ENCODE assay signal across 9 cellular contexts in genomic region chr5:179620293-179620692, GRCh38. TPM values are rescaled to one million over a fixed set of nuclear protein-coding genes. Genes with fewer than 3 reads are reported as not detected.
A peak's percentile ranks its signal among the peaks of the same experiment; 100 is the strongest.
DNase-seq lines count a peak whose midpoint lies in the region; ATAC-seq and TF ChIP-seq lines count a peak whose summit lies in the region.
"Had no signal": no experiment of that assay in that cellular context is flagged by ENCODE, and none has a peak within 500 bp of the region (broad histone marks: within the 10 kb centered on the region; RNA-seq: fewer than 3 reads in every experiment).

No MANE protein-coding gene starts in this region.

- H3K4me3 ChIP-seq in cardiac muscle cell: peak overlapping the region; percentile 79
- peak overlapping the region; percentile 99 for H3K4me3 ChIP-seq in adipocyte (ENCODE audit: low read length)
- peak overlapping the region; percentile 64 to 97 (median 82) for H3K4me3 ChIP-seq in liver (ENCODE audit: low read depth in 1 of 3, low read length in 3 of 3)
- peak overlapping the region; percentile 100 for H3K4me3 ChIP-seq in upper lobe of right lung
- no peak overlapping the region for H3K4me3 ChIP-seq in mucosa of descending colon

- no peak for TF ChIP-seq RAD21 in liver (IDR thresholded peaks at IDR 0.05)

- H3K27ac ChIP-seq in cardiac muscle cell: no peak overlapping the region
- no peak overlapping the region for H3K27ac ChIP-seq in liver (ENCODE audit: low read depth in 1 of 2, low read length in 2 of 2)
- H3K27ac ChIP-seq in upper lobe of right lung: no peak overlapping the region

- intact Hi-C loops in left ventricle myocardium superior (cut with micrococcal nuclease) (no loop called here), upper lobe of right lung (cut with DNase I) (no loop called here), mucosa of descending colon (cut with DNase I, micrococcal nuclease) (no loop called here)

- H3K9ac ChIP-seq in adipocyte (ENCODE audit: low read length) (peak overlapping the region; percentile 89), liver (ENCODE audit: low read depth in 1 of 2, low read length in 2 of 2) (peak overlapping the region; percentile 3 to 12)

- TF ChIP-seq CTCF in cardiac muscle cell (IDR thresholded peaks at IDR 0.05; ENCODE audit: low read depth, low read length) (no peak), liver (IDR thresholded peaks at IDR 0.05; ENCODE audit: low read depth, low read length, missing input control) (no peak), upper lobe of right lung (IDR thresholded peaks at IDR 0.05) (no peak), mucosa of descending colon (IDR thresholded peaks at IDR 0.05) (no peak)

- 2% methylated on average over 3 of the region's 3 CpGs for WGBS in liver

- peaks cover 68% of the 10 kb centered on the region for H3K36me3 ChIP-seq in cardiac muscle cell
- H3K36me3 ChIP-seq in adipocyte (ENCODE audit: control insufficient read depth, insufficient read depth, low read length, severe bottlenecking): peaks cover 73% of the 10 kb centered on the region
- peaks cover 8 to 57% (median 56%) of the 10 kb centered on the region in 4 donors for H3K36me3 ChIP-seq in liver (ENCODE audit: control insufficient read depth in 4 of 4, insufficient read depth in 3 of 4, low read depth in 1 of 4, low read length in 3 of 4)
- peaks cover 72% of the 10 kb centered on the region for H3K36me3 ChIP-seq in upper lobe of right lung
- peaks cover 20% of the 10 kb centered on the region for H3K36me3 ChIP-seq in mucosa of descending colon (ENCODE audit: low read depth)

- H3K9me3 ChIP-seq in cardiac muscle cell (ENCODE audit: low read depth) (no peaks in the 10 kb centered on the region), adipocyte (ENCODE audit: control insufficient read depth, low read length) (no peaks in the 10 kb centered on the region), liver (ENCODE audit: control insufficient read depth in 4 of 4, low read length in 3 of 4) (no peaks in the 10 kb centered on the region), upper lobe of right lung (no peaks in the 10 kb centered on the region), mucosa of descending colon (no peaks in the 10 kb centered on the region)

- no peak for DNase-seq in cardiac muscle cell (ENCODE audit: low read depth in 1 of 2, low spot score in 1 of 2)
- no peak for DNase-seq in left ventricle myocardium superior
- DNase-seq in adipocyte (ENCODE audit: low read depth): no peak
- no peak for DNase-seq in upper lobe of right lung
- DNase-seq in mucosa of descending colon: no peak
- no peak for DNase-seq in stimulated activated CD4-positive, alpha-beta T cell treated with anti-CD3 and anti-CD28 coated beads, Interleukin-2, amount 100 ng/mL, for 24 hours
- DNase-seq: activated CD8-positive, alpha-beta memory T cell treated with anti-CD3 and anti-CD28 coated beads, Interleukin-2, amount 50 U/mL, for 48 hours had no signal

- H3K27me3 ChIP-seq in cardiac muscle cell (no peaks in the 10 kb centered on the region), adipocyte (replicated peaks; ENCODE audit: control insufficient read depth, insufficient read depth, low read length) (no peaks in the 10 kb centered on the region), liver (ENCODE audit: control insufficient read depth in 4 of 4, insufficient read depth in 4 of 4, low read length in 3 of 4) (no peaks in the 10 kb centered on the region), upper lobe of right lung (no peaks in the 10 kb centered on the region)

- ATAC-seq in left ventricle myocardium superior (no peak), upper lobe of right lung (no peak), GM21526 (IDR thresholded peaks at IDR 0.05; ENCODE audit: low FRiP score, unreplicated experiment) (no peak), mucosa of descending colon (no peak)

- H3K4me1 ChIP-seq in cardiac muscle cell (ENCODE audit: low read depth) (peaks cover 33% of the 10 kb centered on the region), adipocyte (ENCODE audit: control insufficient read depth, insufficient read depth, low read length) (peaks cover 65% of the 10 kb centered on the region), liver (ENCODE audit: control insufficient read depth in 4 of 4, insufficient read depth in 4 of 4, low read length in 3 of 4) (peaks cover 0 to 61% (median 48%) of the 10 kb centered on the region in 4 donors), upper lobe of right lung (peaks cover 66% of the 10 kb centered on the region), mucosa of descending colon (ENCODE audit: low read depth) (peaks cover 38% of the 10 kb centered on the region)

TF ChIP-seq in liver, 16 proteins besides CTCF, POLR2A, EP300 and RAD21:
- no peak for TF ChIP-seq REST (IDR thresholded peaks at IDR 0.05)
- no peak for TF ChIP-seq EGR1 (IDR thresholded peaks at IDR 0.05; ENCODE audit: low read depth in 2 of 2)
- no peak for TF ChIP-seq JUND (IDR thresholded peaks at IDR 0.05)
- no peak for TF ChIP-seq MAX (IDR thresholded peaks at IDR 0.05)
- TF ChIP-seq HNF4A (conservative IDR thresholded peaks at IDR 0.05): no peak
- no peak for TF ChIP-seq HNF4G (IDR thresholded peaks at IDR 0.05)
- TF ChIP-seq NR2F2 (IDR thresholded peaks at IDR 0.05): no peak
- TF ChIP-seq ATF3 (IDR thresholded peaks at IDR 0.05): no peak
- no peak for TF ChIP-seq SP1 (IDR thresholded peaks at IDR 0.05)

RNA-seq across cellular contexts. Expression of gene HNRNPH1, which starts 3.2 kb away (rescaled TPM):
- total RNA-seq in cardiac muscle cell: 467 and 569 TPM in 2 replicates
- 119 and 126 TPM in 2 replicates for polyA plus RNA-seq in cardiac muscle cell
- total RNA-seq in left ventricle myocardium superior: 230 TPM
- 100 to 1,000 TPM; 505 to 583 TPM for total RNA-seq in liver
- polyA plus RNA-seq in liver: 100 to 1,000 TPM; 102 to 191 TPM
- total RNA-seq in upper lobe of right lung: 470 TPM
- total RNA-seq in mucosa of descending colon: 100 to 1,000 TPM; 453 to 475 (median 473) TPM
